Comparison of ENCODE assay signal across 7 cellular contexts in genomic region chr16:75647492-75648264, GRCh38.
A peak's percentile ranks its signal among the peaks of the same experiment; 100 is the strongest.
DNase-seq lines count a peak whose midpoint lies in the region; ATAC-seq, FAIRE-seq and TF ChIP-seq lines count a peak whose summit lies in the region.

Gene KARS1 (minus strand): TSS chr16:75647665. CDS start chr16:75647639, 26 bp downstream.
Gene TERF2IP (plus strand): TSS chr16:75647773. CDS start chr16:75647883, 110 bp downstream.

- FAIRE-seq in GM18507 (lab: Jason Lieb, UNC), result peak; percentile 95

- in situ Hi-C loops in astrocyte of the spinal cord (cut with HindIII; ENCODE audit: low sequenced_read_pairs), result no loop called here

- peak; percentile 88 for DNase-seq in GM18507 (ENCODE audit: extremely low spot score, insufficient read length, low read depth)
- peak; percentile 29 for DNase-seq in NCI-H2029 treated with DMSO at 0.1 percent for 48 hours (lab: John Stamatoyannopoulos, UW)
- DNase-seq in T1000 (lab: John Stamatoyannopoulos, UW), result peak; percentile 77
- peak; percentile 94 for DNase-seq in astrocyte of the spinal cord (ENCODE audit: low read depth, low spot score)
- DNase-seq in hippocampal formation (lab: John Stamatoyannopoulos, UW), result peak; percentile 93 to 94
- peak; percentile 65 for DNase-seq in retinal pigment epithelial cell (ENCODE audit: low read depth)

- H3K4me3 ChIP-seq in astrocyte of the spinal cord (ENCODE audit: low read depth, low read length), result peak within 1 kb of the TSS; percentile 98
- peak within 1 kb of the TSS; percentile 79 for H3K4me3 ChIP-seq in retinal pigment epithelial cell (ENCODE audit: low read length)

- peak; percentile 83 for ATAC-seq in HG02981 (IDR thresholded peaks at IDR 0.05; ENCODE audit: unreplicated experiment)

- TF ChIP-seq CTCF in astrocyte of the spinal cord (IDR thresholded peaks at IDR 0.05; ENCODE audit: low read depth, low read length), result no peak
- TF ChIP-seq CTCF in retinal pigment epithelial cell (conservative IDR thresholded peaks at IDR 0.05; ENCODE audit: low read depth, low read length), result no peak

Comparison
In these comparisons a context has a peak if more than half of its experiments do, and no peak if none do; other contexts are left out.
1. Peak in every context shown above with its lines: DNase-seq, ATAC-seq and H3K4me3 ChIP-seq.
2. DNase-seq: peak in every context shown above with its lines; median percentile 94 in astrocyte of the spinal cord; 94 in hippocampal formation; 88 in GM18507; 77 in T1000; 65 in retinal pigment epithelial cell; 29 in NCI-H2029 treated with DMSO at 0.1 percent for 48 hours.